8 cellular contexts compared by ENCODE assay signal in genomic region chrX:107715331-107716044, GRCh38.
A peak's percentile ranks its signal among the peaks of the same experiment; 100 is the strongest.
DNase-seq lines count a peak whose midpoint lies in the region; FAIRE-seq and TF ChIP-seq lines count a peak whose summit lies in the region.

No MANE protein-coding gene starts in this region.

- H3K4me3 ChIP-seq in Peyer's patch (peak overlapping the region; percentile 70 to 89 (median 85)), duodenal mucosa (ENCODE audit: low read depth in 1 of 2, low read length in 2 of 2) (peak overlapping the region; percentile 86 to 91), muscle layer of colon (ENCODE audit: low read depth in 1 of 2, low read length in 2 of 2) (peak overlapping the region; percentile 37 to 79)

- H3K27ac Mint-ChIP-seq in Calu3 (ENCODE audit: unreplicated experiment): peak overlapping the region; percentile 82

- DNase-seq in Calu3 (no peak), Peyer's patch (peak in 1 of 3 donors; percentile 53), DMS 273 treated with DMSO at 0.1 percent for 48 hours (lab: John Stamatoyannopoulos, UW) (no peak), D721Med (ENCODE audit: insufficient read length, low spot score) (no peak)
- DNase-seq in activated CD4-positive, CD25-positive, alpha-beta regulatory T cell (lab: John Stamatoyannopoulos, UW): no peak
- DNase-seq in activated CD4-positive, alpha-beta T cell treated with anti-CD3 and anti-CD28 coated beads, Interleukin-2, amount 50 U/mL, for 48 hours: no peak

- no peaks in the 10 kb centered on the region for H3K9me3 Mint-ChIP-seq in Calu3 (ENCODE audit: low read depth, unreplicated experiment)

- H3K27me3 ChIP-seq in Peyer's patch (no peaks in the 10 kb centered on the region), duodenal mucosa (ENCODE audit: control insufficient read depth in 1 of 2, insufficient read depth in 2 of 2, low read length in 2 of 2) (no peaks in the 10 kb centered on the region), muscle layer of colon (ENCODE audit: control insufficient read depth in 1 of 2, insufficient read depth in 2 of 2, low read length in 2 of 2) (peaks cover 4 to 6% of the 10 kb centered on the region in 2 donors)

- H3K36me3 ChIP-seq in Peyer's patch: peaks cover 0 to 31% (median 0%) of the 10 kb centered on the region in 3 donors
- peaks cover 20 to 28% of the 10 kb centered on the region in 2 donors for H3K36me3 ChIP-seq in duodenal mucosa (ENCODE audit: control insufficient read depth in 1 of 2, insufficient read depth in 2 of 2, low read length in 2 of 2)
- H3K36me3 ChIP-seq in muscle layer of colon (ENCODE audit: insufficient read depth, low read length): peaks cover 21% of the 10 kb centered on the region

- H3K4me1 ChIP-seq in Peyer's patch: peaks cover 0 to 10% (median 2%) of the 10 kb centered on the region in 4 donors
- H3K4me1 ChIP-seq in duodenal mucosa (ENCODE audit: control insufficient read depth in 1 of 2, insufficient read depth in 2 of 2, low read length in 2 of 2): peaks cover 37 to 38% of the 10 kb centered on the region in 2 donors
- H3K4me1 ChIP-seq in muscle layer of colon (ENCODE audit: insufficient read depth, low read length): peaks cover 35% of the 10 kb centered on the region

- CTCF ChIA-PET in Calu3 (lab: Charles Lee): interaction anchor here (0.5 to 5.2 kb wide), 4 partner anchors 34 to 61 kb away, joined by 5 to 41 read pairs (median 22); partner anchors contain the start of genes NCBP2L and TSC22D3

- H3K36me3 Mint-ChIP-seq in Calu3 (ENCODE audit: insufficient read depth, unreplicated experiment): peaks cover 54% of the 10 kb centered on the region

- no peak for FAIRE-seq in D721Med (lab: Jason Lieb, UNC)

- peak in 1 of 2 donors; percentile 30 for TF ChIP-seq POLR2A in Peyer's patch (IDR thresholded peaks at IDR 0.05)

- H3K9ac ChIP-seq in duodenal mucosa (ENCODE audit: low read depth in 1 of 2, low read length in 2 of 2): peak overlapping the region; percentile 94 to 95
- peak overlapping the region; percentile 86 for H3K9ac ChIP-seq in muscle layer of colon (ENCODE audit: low read length)

- TF ChIP-seq CTCF in Calu3 (IDR thresholded peaks at IDR 0.05; ENCODE audit: unreplicated experiment): no peak
- TF ChIP-seq CTCF in Peyer's patch (IDR thresholded peaks at IDR 0.05): no peak
- no peak for TF ChIP-seq CTCF in D721Med (IDR thresholded peaks at IDR 0.05; ENCODE audit: insufficient read depth, missing control alignments)

- peaks cover 57% of the 10 kb centered on the region for H3K4me1 Mint-ChIP-seq in Calu3 (ENCODE audit: low read depth, unreplicated experiment)

- TSS peak; percentile 35 for BruUV-seq in Calu3 (replicated peaks; lab: Mats Ljungman, UMichigan)

- intact Hi-C loops in Calu3 (cut with micrococcal nuclease; ENCODE audit: unreplicated experiment): loop anchor here (5.0 kb wide), 1 partner anchor 58 kb away; no protein-coding TSS in a partner anchor

- no peaks in the 10 kb centered on the region for H3K27me3 Mint-ChIP-seq in Calu3 (ENCODE audit: unreplicated experiment)

- peak overlapping the region; percentile 92 for H3K4me3 Mint-ChIP-seq in Calu3 (ENCODE audit: low read depth, unreplicated experiment)

- H3K9me3 ChIP-seq in Peyer's patch (no peaks in the 10 kb centered on the region), duodenal mucosa (ENCODE audit: control insufficient read depth in 1 of 2, low read length in 2 of 2) (no peaks in the 10 kb centered on the region), muscle layer of colon (ENCODE audit: low read length) (no peaks in the 10 kb centered on the region)

- H3K27ac ChIP-seq in Peyer's patch (peak overlapping the region; percentile 94 to 98 (median 98)), duodenal mucosa (ENCODE audit: low read depth, low read length) (peak overlapping the region; percentile 95), muscle layer of colon (ENCODE audit: low read depth, low read length) (peak overlapping the region; percentile 78)
